ENCODE assay signal across 11 cellular contexts in the genomic region with DNA sequence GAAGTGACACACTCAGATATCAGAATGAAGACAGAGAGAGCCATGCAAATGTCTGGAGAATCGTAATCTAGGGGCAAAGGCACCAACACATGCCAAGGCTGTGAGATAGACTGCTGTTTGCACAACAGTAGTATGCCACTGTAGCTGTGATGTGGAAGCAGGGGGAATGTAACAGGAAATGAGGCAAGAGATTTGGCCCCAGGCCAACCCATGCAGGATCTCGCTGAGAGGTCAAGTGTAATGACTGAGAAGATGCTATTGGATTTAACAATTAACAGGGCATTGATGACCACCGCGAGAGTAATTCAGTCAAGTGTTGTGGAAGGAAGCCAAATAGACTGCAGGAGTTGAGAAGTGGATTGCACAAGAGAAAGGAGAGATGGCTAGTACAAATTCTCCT.
DNase-seq lines count a peak whose midpoint lies in the region; ATAC-seq and TF ChIP-seq lines count a peak whose summit lies in the region.
"Had no signal": no experiment of that assay in that cellular context is flagged by ENCODE, and none has a peak within 500 bp of the region (broad histone marks: within the 10 kb centered on the region; RNA-seq: fewer than 3 reads in every experiment).

No MANE protein-coding gene starts in this region.

- H3K4me2 ChIP-seq in hepatocyte: no peak overlapping the region

- H3K9me2 ChIP-seq in hepatocyte (replicated peaks; ENCODE audit: insufficient read depth): no peaks in the 10 kb centered on the region

- H3K4me3 ChIP-seq in hepatocyte: no peak overlapping the region

- no peaks in the 10 kb centered on the region for H4K20me1 ChIP-seq in hepatocyte (ENCODE audit: insufficient read depth, poor library complexity, severe bottlenecking)

- 69% methylated on average over 4 of the region's 4 CpGs for WGBS in hepatocyte (ENCODE audit: low lambda C conversion rate, missing lambda C conversion rate)

- H3K9me3 ChIP-seq in hepatocyte (ENCODE audit: low read depth): no peaks in the 10 kb centered on the region

- H3K27me3 ChIP-seq in hepatocyte: no peaks in the 10 kb centered on the region

- H3K27ac ChIP-seq in hepatocyte: no peak overlapping the region
- H3K27ac ChIP-seq: parathyroid adenoma had no signal

- no peaks in the 10 kb centered on the region for H3K36me3 ChIP-seq in hepatocyte (replicated peaks; ENCODE audit: insufficient read depth, low read depth)

- no peaks in the 10 kb centered on the region for H3K79me2 ChIP-seq in hepatocyte
- H3K79me2 ChIP-seq: parathyroid adenoma had no signal

- DNase-seq in DMS79 treated with DMSO at 0.1 percent for 48 hours (lab: John Stamatoyannopoulos, UW) (peak; percentile 27), NCI-H1092 (lab: John Stamatoyannopoulos, UW) (peak; percentile 62), SHP77 treated with DMSO at 0.1 percent for 48 hours (lab: John Stamatoyannopoulos, UW) (peak; percentile 13), hepatocyte (ENCODE audit: low spot score) (peak; percentile 26), KG1 (lab: John Stamatoyannopoulos, UW) (no peak)
- DNase-seq: activated CD8-positive, alpha-beta memory T cell treated with anti-CD3 and anti-CD28 coated beads, Interleukin-2, amount 10 ng/mL, durations not matched to agents 7 days and 5 days had no signal

- no peaks in the 10 kb centered on the region for H3K4me1 ChIP-seq in hepatocyte (ENCODE audit: insufficient read depth)
- H3K4me1 ChIP-seq: parathyroid adenoma had no signal

- H2AFZ ChIP-seq in hepatocyte: no peak overlapping the region
- H2AFZ ChIP-seq: parathyroid adenoma had no signal

- ATAC-seq in HG03460 (IDR thresholded peaks at IDR 0.05; ENCODE audit: unreplicated experiment) (no peak), GM21825 (IDR thresholded peaks at IDR 0.05; ENCODE audit: unreplicated experiment) (no peak), HG02763 (IDR thresholded peaks at IDR 0.05; ENCODE audit: unreplicated experiment) (no peak)
- ATAC-seq: activated CD8-positive, alpha-beta memory T cell treated with anti-CD3 and anti-CD28 coated beads, Interleukin-2, amount 10 ng/mL, durations not matched to agents 7 days and 5 days; Panc1 had no signal

- no peak for TF ChIP-seq CTCF in hepatocyte (IDR thresholded peaks at IDR 0.05; ENCODE audit: poor library complexity)
